ENCODE assay signal across 1 cellular context in genomic region chr11:128779036-128779435, GRCh38.
TF ChIP-seq lines count a peak whose summit lies in the region.

No MANE protein-coding gene starts in this region.

TF ChIP-seq in IMR-90, 13 proteins besides CTCF, POLR2A, EP300 and RAD21 (continued from another document):
- TF ChIP-seq RCOR1 (IDR thresholded peaks at IDR 0.05; ENCODE audit: insufficient replicate concordance, low read length) = no peak
- TF ChIP-seq USF2 (IDR thresholded peaks at IDR 0.05; ENCODE audit: low read depth, low read length) = no peak
- no peak for TF ChIP-seq FOS (IDR thresholded peaks at IDR 0.05; ENCODE audit: low read depth, low read length)
- TF ChIP-seq CEBPB (IDR thresholded peaks at IDR 0.05; ENCODE audit: low read depth, low read length) = no peak
